In the genomic region with DNA sequence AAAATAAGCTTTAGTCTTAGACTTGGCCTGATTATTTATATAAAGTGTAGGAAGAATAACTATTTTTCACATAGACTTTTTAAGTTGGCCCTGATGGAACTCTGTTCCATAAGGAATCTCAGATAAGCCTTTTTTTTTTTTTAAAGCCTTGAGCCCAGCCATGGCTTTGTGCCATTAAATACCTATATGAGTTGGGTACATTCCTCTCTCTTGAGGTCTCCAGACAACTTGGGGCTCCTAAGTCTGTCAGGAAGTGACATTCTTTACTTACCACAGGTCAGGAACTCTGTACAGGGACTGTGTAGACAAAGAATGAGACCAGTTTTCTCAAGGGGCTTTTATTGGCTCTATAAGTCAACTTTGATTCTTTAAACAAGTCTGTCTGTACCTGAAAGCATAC, we compare ENCODE assay signal across 24 cellular contexts. TPM values are rescaled to one million over a fixed set of nuclear protein-coding genes. Genes with fewer than 3 reads are reported as not detected.
DNase-seq lines count a peak whose midpoint lies in the region; FAIRE-seq and TF ChIP-seq lines count a peak whose summit lies in the region.
"Had no signal": no experiment of that assay in that cellular context is flagged by ENCODE, and none has a peak within 500 bp of the region (broad histone marks: within the 10 kb centered on the region; RNA-seq: fewer than 3 reads in every experiment).

No MANE protein-coding gene starts in this region.

- H3K4me1 ChIP-seq in mammary epithelial cell (ENCODE audit: insufficient read depth, low read length) (peaks cover 26% of the 10 kb centered on the region), breast epithelium (no peaks in the 10 kb centered on the region), astrocyte (ENCODE audit: insufficient read depth, low read length) (peaks cover 22% of the 10 kb centered on the region), Karpas-422 (ENCODE audit: low read length) (no peaks in the 10 kb centered on the region)

- H3K9me3 ChIP-seq in mammary epithelial cell (replicated peaks; ENCODE audit: insufficient read depth, low read length) (no peaks in the 10 kb centered on the region), breast epithelium (no peaks in the 10 kb centered on the region), astrocyte (ENCODE audit: insufficient read depth, low read depth, low read length) (no peaks in the 10 kb centered on the region), Karpas-422 (ENCODE audit: low read length) (no peaks in the 10 kb centered on the region)
- H3K9me3 ChIP-seq: SJCRH30 had no signal

- H3K9ac ChIP-seq in mammary epithelial cell (ENCODE audit: insufficient read depth, low read length) (no peak overlapping the region), astrocyte (ENCODE audit: low read length) (peak overlapping the region; percentile 5), Karpas-422 (ENCODE audit: low read length) (no peak overlapping the region)
- H3K9ac ChIP-seq: BLaER1 had no signal

- H3K27me3 ChIP-seq in mammary epithelial cell (ENCODE audit: insufficient read depth, low read length) (no peaks in the 10 kb centered on the region), breast epithelium (no peaks in the 10 kb centered on the region), astrocyte (ENCODE audit: insufficient read depth, low read length) (no peaks in the 10 kb centered on the region), Karpas-422 (ENCODE audit: low read length) (no peaks in the 10 kb centered on the region)
- H3K27me3 ChIP-seq: BLaER1, SJCRH30 had no signal

- TF ChIP-seq POLR2A in breast epithelium (IDR thresholded peaks at IDR 0.05) = no peak

- no peaks in the 10 kb centered on the region for H3K27me3 Mint-ChIP-seq in astrocyte (ENCODE audit: low read depth, unreplicated experiment)

- TF ChIP-seq CTCF in mammary epithelial cell (conservative IDR thresholded peaks at IDR 0.05 in 1 of 2, IDR thresholded peaks at IDR 0.05 in 1 of 2; ENCODE audit: extremely low read depth in 1 of 2, insufficient read depth in 1 of 2, low read depth in 1 of 2, low read length in 2 of 2) (no peak), breast epithelium (IDR thresholded peaks at IDR 0.05) (no peak), astrocyte (IDR thresholded peaks at IDR 0.05; ENCODE audit: insufficient read depth, low read depth, low read length) (no peak), fibroblast of pulmonary artery (IDR thresholded peaks at IDR 0.05; ENCODE audit: low read length, missing control alignments) (no peak)

- intact Hi-C loops in mammary epithelial cell (cut with micrococcal nuclease) = no loop called here
- intact Hi-C loops in breast epithelium (cut with DNase I; ENCODE audit: low total_unique reads) = no loop called here

- BruUV-seq in mammary epithelial cell (replicated peaks; lab: Mats Ljungman, UMichigan) = no TSS peak

- DNase-seq in mammary epithelial cell = no peak
- no peak for DNase-seq in breast epithelium (ENCODE audit: low spot score in 2 of 2)
- peak; percentile 41 for DNase-seq in astrocyte (ENCODE audit: low read depth)
- peak; percentile 14 for DNase-seq in fibroblast of pulmonary artery (ENCODE audit: low read depth)
- DNase-seq in nucleus accumbens (lab: John Stamatoyannopoulos, UW) = no peak
- no peak for DNase-seq in NK-92 treated with Interleukin-12 subunit alpha and Interleukin-12 subunit beta, amount 100 ng/mL, for 24 hours (lab: John Stamatoyannopoulos, UW)
- no peak for DNase-seq in HTR-8/SVneo (ENCODE audit: insufficient read length, low spot score)
- no peak for DNase-seq in Karpas-422
- DNase-seq: CD8-positive, alpha-beta T cell; DMS79; GDM1; KBM-7; NCI-H1048; NCI-H146; NCI-H2081; NCI-H510A treated with DMSO at 0.1 percent for 48 hours; RPMI8226; SJCRH30 had no signal

- H3K4me2 ChIP-seq in mammary epithelial cell (ENCODE audit: insufficient read depth, low read depth, low read length) (no peak overlapping the region), astrocyte (ENCODE audit: low read length) (no peak overlapping the region), Karpas-422 (ENCODE audit: low read depth, low read length, poor library complexity, severe bottlenecking) (no peak overlapping the region)
- H3K4me2 ChIP-seq: BLaER1 had no signal

- no peaks in the 10 kb centered on the region for H3K36me3 Mint-ChIP-seq in astrocyte (ENCODE audit: low read depth, unreplicated experiment)
- H3K36me3 Mint-ChIP-seq: CD8-positive, alpha-beta T cell had no signal

- no peak for FAIRE-seq in astrocyte (lab: Jason Lieb, UNC)
- FAIRE-seq in HTR-8/SVneo (lab: Jason Lieb, UNC) = no peak
- FAIRE-seq: D721Med, GM12878, GM18507 had no signal

- H3K9me2 ChIP-seq in Karpas-422 (replicated peaks; ENCODE audit: insufficient read depth, low read length) = no peaks in the 10 kb centered on the region

- dilution Hi-C loops in mammary epithelial cell (cut with HindIII; ENCODE audit: low sequenced_read_pairs) = no loop called here

- H3K79me2 ChIP-seq in mammary epithelial cell (ENCODE audit: insufficient read depth, low read length) = no peaks in the 10 kb centered on the region
- no peaks in the 10 kb centered on the region for H3K79me2 ChIP-seq in astrocyte (ENCODE audit: insufficient read depth, low read length)
- H3K79me2 ChIP-seq in Karpas-422 (ENCODE audit: low read length) = no peaks in the 10 kb centered on the region

- peaks cover 29% of the 10 kb centered on the region for H3K4me1 Mint-ChIP-seq in astrocyte (ENCODE audit: low read depth, unreplicated experiment)

- H3K27ac Mint-ChIP-seq in astrocyte (ENCODE audit: unreplicated experiment) = peak overlapping the region; percentile 69
- H3K27ac Mint-ChIP-seq: CD8-positive, alpha-beta T cell had no signal

- in situ Hi-C loops in mammary epithelial cell (cut with MboI; ENCODE audit: low sequenced_read_pairs in 2 of 2) = no loop called here

- H3K4me3 Mint-ChIP-seq in astrocyte (ENCODE audit: unreplicated experiment) = no peak overlapping the region
- H3K4me3 Mint-ChIP-seq: CD8-positive, alpha-beta T cell had no signal

- CTCF ChIA-PET in mammary epithelial cell (lab: Charles Lee; ENCODE audit: low non-redundant PET) = no interaction called here

- H4K20me1 ChIP-seq in mammary epithelial cell (ENCODE audit: insufficient read depth, low read length) = no peaks in the 10 kb centered on the region
- H4K20me1 ChIP-seq in astrocyte (ENCODE audit: insufficient read depth, low read length) = no peaks in the 10 kb centered on the region
- H4K20me1 ChIP-seq in Karpas-422 (ENCODE audit: insufficient read depth, low read depth, low read length) = no peaks in the 10 kb centered on the region
- H4K20me1 ChIP-seq: BLaER1 had no signal

- H2AFZ ChIP-seq in mammary epithelial cell (ENCODE audit: low read depth, low read length) = peak overlapping the region; percentile 90
- H2AFZ ChIP-seq in astrocyte (ENCODE audit: low read depth, low read length) = no peak overlapping the region
- no peak overlapping the region for H2AFZ ChIP-seq in Karpas-422 (ENCODE audit: low read length)

- peaks cover 6% of the 10 kb centered on the region for H3K9me3 Mint-ChIP-seq in astrocyte (ENCODE audit: unreplicated experiment)
- H3K9me3 Mint-ChIP-seq: CD8-positive, alpha-beta T cell had no signal

- H3K4me3 ChIP-seq in mammary epithelial cell (replicated peaks in 1 of 3; ENCODE audit: insufficient read depth in 1 of 3, low read depth in 2 of 3, low read length in 3 of 3) (no peak overlapping the region), breast epithelium (no peak overlapping the region), astrocyte (ENCODE audit: insufficient read depth, low read depth, low read length) (no peak overlapping the region), fibroblast of pulmonary artery (replicated peaks; ENCODE audit: low read depth, low read length) (no peak overlapping the region), Karpas-422 (ENCODE audit: low read length) (no peak overlapping the region)
- H3K4me3 ChIP-seq: BLaER1, GM12878, SJCRH30 had no signal

- H3K36me3 ChIP-seq in mammary epithelial cell (ENCODE audit: insufficient read depth, low read length) (no peaks in the 10 kb centered on the region), breast epithelium (no peaks in the 10 kb centered on the region), astrocyte (ENCODE audit: insufficient read depth, low read length) (no peaks in the 10 kb centered on the region), Karpas-422 (ENCODE audit: insufficient read depth, low read length) (no peaks in the 10 kb centered on the region)
- H3K36me3 ChIP-seq: BLaER1, SJCRH30 had no signal

- H3K27ac ChIP-seq in mammary epithelial cell (ENCODE audit: insufficient read depth, low read depth, low read length) = peak overlapping the region; percentile 49
- no peak overlapping the region for H3K27ac ChIP-seq in breast epithelium
- H3K27ac ChIP-seq in astrocyte (ENCODE audit: low read depth, low read length) = peak overlapping the region; percentile 67
- no peak overlapping the region for H3K27ac ChIP-seq in Karpas-422 (ENCODE audit: low read length)
- H3K27ac ChIP-seq: 22Rv1, BLaER1, HL-60, SJCRH30 had no signal

RNA-seq across cellular contexts. Expression of a gene that starts 27.1 kb away (rescaled TPM):
- total RNA-seq in mammary epithelial cell (100 to 1,000 TPM in 1 of 2 donors, 10 to 100 TPM in 1; 73.4 to 300 TPM), breast epithelium (100 to 1,000 TPM; 205 to 769 (median 622) TPM), astrocyte (930 and 1,304 TPM in 2 replicates)
- polyA plus RNA-seq in mammary epithelial cell = 159 TPM
- polyA minus RNA-seq in mammary epithelial cell = 42.0 TPM
- not detected in 2 replicates for total RNA-seq in Karpas-422 (2014; rRNA removed; shearing (Covaris generic); ENCODE audit: low replicate concordance)
- total RNA-seq: CD8-positive, alpha-beta T cell had no signal

Comparison
In these comparisons a context has a peak if more than half of its experiments do, and no peak if none do; other contexts are left out.
1. H3K27ac ChIP-seq: peak in mammary epithelial cell (single experiment) and astrocyte (single experiment); none in breast epithelium (0 of 2) and Karpas-422 (single experiment).
2. DNase-seq: peak in astrocyte (single experiment) and fibroblast of pulmonary artery (single experiment); none in mammary epithelial cell (single experiment), breast epithelium (0 of 2), nucleus accumbens (0 of 56), NK-92 treated with Interleukin-12 subunit alpha and Interleukin-12 subunit beta, amount 100 ng/mL, for 24 hours (single experiment), HTR-8/SVneo (single experiment) and Karpas-422 (single experiment).
3. RNA of a gene that starts 27.1 kb away (total RNA-seq): 930 to 1,304 TPM in astrocyte, 205 to 769 TPM in breast epithelium and 73.4 to 300 TPM in mammary epithelial cell; not detected in Karpas-422; every median in the first group is over 10 times any median in the second.